10 cellular contexts compared by ENCODE assay signal in the genomic region with DNA sequence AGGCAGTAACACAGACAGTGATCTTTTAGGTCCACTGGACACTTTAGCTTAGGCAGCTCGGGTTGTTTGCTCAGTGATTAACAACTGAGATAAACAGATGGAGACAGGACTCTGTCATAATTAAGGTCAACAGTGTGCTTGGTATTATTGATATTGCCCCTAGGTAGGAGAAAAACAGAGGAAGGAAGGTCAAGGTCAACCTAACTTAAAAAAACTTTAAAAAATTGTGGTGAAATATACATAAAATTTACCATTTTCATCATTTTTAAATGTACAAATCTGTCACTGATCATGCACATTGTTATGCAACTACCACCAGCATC. TPM values are rescaled to one million over a fixed set of nuclear protein-coding genes. Genes with fewer than 3 reads are reported as not detected.
DNase-seq lines count a peak whose midpoint lies in the region; ATAC-seq, FAIRE-seq and TF ChIP-seq lines count a peak whose summit lies in the region.
"Had no signal": no experiment of that assay in that cellular context is flagged by ENCODE, and none has a peak within 500 bp of the region (broad histone marks: within the 10 kb centered on the region; RNA-seq: fewer than 3 reads in every experiment).

No MANE protein-coding gene starts in this region.

- H3K9ac ChIP-seq in endothelial cell of umbilical vein (replicated peaks; ENCODE audit: extremely low read depth, insufficient read depth, low read length) (peak overlapping the region; percentile 39), skeletal muscle tissue (ENCODE audit: low read depth in 1 of 3, low read length in 3 of 3) (peak overlapping the region in 2 of 3 donors; percentile 4 to 64)

- no peaks in the 10 kb centered on the region for H3K27me3 ChIP-seq in endothelial cell of umbilical vein (ENCODE audit: control insufficient read depth in 2 of 2, insufficient read depth in 2 of 2, low read length in 2 of 2)
- no peaks in the 10 kb centered on the region for H3K27me3 ChIP-seq in skeletal muscle tissue (ENCODE audit: control insufficient read depth in 3 of 3, insufficient read depth in 3 of 3, low read length in 3 of 3)

- H3K4me3 Mint-ChIP-seq in activated T-cell treated with anti-CD3 and anti-CD28 coated beads, Interleukin-2, amount 50 U/mL, for 24 hours, result no peak overlapping the region

- intact Hi-C loops in endothelial cell of umbilical vein (cut with micrococcal nuclease), result loop anchor here (2.0 to 10.0 kb wide), 4 partner anchors 102 to 665 kb away; a partner anchor contains a TSS

- no peaks in the 10 kb centered on the region for H3K9me1 ChIP-seq in endothelial cell of umbilical vein (replicated peaks; ENCODE audit: control insufficient read depth, extremely low read depth, insufficient read depth, low read length)

- no peak overlapping the region for H3K27ac ChIP-seq in endothelial cell of umbilical vein (ENCODE audit: insufficient read depth, low read depth, low read length)
- peak overlapping the region; percentile 98 for H3K27ac ChIP-seq in skeletal muscle tissue (ENCODE audit: low read depth, low read length)

- H3K36me3 Mint-ChIP-seq in activated T-cell treated with anti-CD3 and anti-CD28 coated beads, Interleukin-2, amount 50 U/mL, for 24 hours (ENCODE audit: low read depth), result peaks cover 32% of the 10 kb centered on the region

- H3K4me2 ChIP-seq in endothelial cell of umbilical vein (ENCODE audit: insufficient read depth, low read length), result peak overlapping the region; percentile 64

- no TSS peak for BruUV-seq in endothelial cell of umbilical vein (replicated peaks; lab: Mats Ljungman, UMichigan)

- H3K4me1 ChIP-seq in endothelial cell of umbilical vein (ENCODE audit: control insufficient read depth, extremely low read depth, insufficient read depth, low read length) (peaks cover 36% of the 10 kb centered on the region), skeletal muscle tissue (ENCODE audit: control insufficient read depth in 3 of 3, insufficient read depth in 3 of 3, low read length in 3 of 3) (peaks cover 28 to 38% (median 35%) of the 10 kb centered on the region in 3 donors)

- H3K9me3 ChIP-seq in endothelial cell of umbilical vein (replicated peaks; ENCODE audit: control insufficient read depth, insufficient read depth, low read length) (no peaks in the 10 kb centered on the region), skeletal muscle tissue (ENCODE audit: control insufficient read depth in 3 of 3, low read length in 3 of 3) (no peaks in the 10 kb centered on the region)

- H3K27me3 Mint-ChIP-seq in activated T-cell treated with anti-CD3 and anti-CD28 coated beads, Interleukin-2, amount 50 U/mL, for 24 hours, result no peaks in the 10 kb centered on the region

- H3K4me3 ChIP-seq in endothelial cell of umbilical vein (replicated peaks in 1 of 3; ENCODE audit: insufficient read depth in 1 of 3, low read depth in 1 of 3, low read length in 3 of 3), result peak overlapping the region in 1 of 3 experiments; percentile 6
- H3K4me3 ChIP-seq in skeletal muscle tissue (ENCODE audit: low read length in 3 of 3), result peak overlapping the region in 2 of 3 donors; percentile 7 to 33

- CTCF ChIA-PET in endothelial cell of umbilical vein (lab: Charles Lee), result interaction anchor here (0.8 to 1.1 kb wide), 3 partner anchors 15 to 220 kb away, joined by 3 to 5 read pairs (median 3); no protein-coding TSS in a partner anchor

- peaks cover 1% of the 10 kb centered on the region for H4K20me1 ChIP-seq in endothelial cell of umbilical vein (replicated peaks; ENCODE audit: control insufficient read depth, extremely low read depth, insufficient read depth, low read length)

- H2AFZ ChIP-seq in endothelial cell of umbilical vein (ENCODE audit: low read depth, low read length), result no peak overlapping the region

- dilution Hi-C loops in endothelial cell of umbilical vein (cut with MboI; ENCODE audit: extremely low pct_ligation_motif_present, low sequenced_read_pairs), result no loop called here

- no peaks in the 10 kb centered on the region for H3K9me3 Mint-ChIP-seq in activated T-cell treated with anti-CD3 and anti-CD28 coated beads, Interleukin-2, amount 50 U/mL, for 24 hours

- POLR2A ChIA-PET in endothelial cell of umbilical vein (lab: Charles Lee), result no interaction called here

- FAIRE-seq in endothelial cell of umbilical vein (lab: Jason Lieb, UNC), result no peak

- H3K36me3 ChIP-seq in endothelial cell of umbilical vein (ENCODE audit: control insufficient read depth in 2 of 2, extremely low read depth in 1 of 2, insufficient read depth in 2 of 2, low read length in 2 of 2), result no peaks in the 10 kb centered on the region
- H3K36me3 ChIP-seq in skeletal muscle tissue (ENCODE audit: control insufficient read depth in 3 of 3, insufficient read depth in 3 of 3, low read length in 3 of 3), result peaks cover 0 to 4% (median 0%) of the 10 kb centered on the region in 3 donors

- H3K4me1 Mint-ChIP-seq in activated T-cell treated with anti-CD3 and anti-CD28 coated beads, Interleukin-2, amount 50 U/mL, for 24 hours (ENCODE audit: low read depth), result peaks cover 34% of the 10 kb centered on the region

- TF ChIP-seq CTCF in endothelial cell of umbilical vein (IDR thresholded peaks at IDR 0.05; ENCODE audit: extremely low read depth in 1 of 2, insufficient read depth in 1 of 2, low read depth in 1 of 2, low read length in 2 of 2), result no peak

- no peak for TF ChIP-seq POLR2A in endothelial cell of umbilical vein (IDR thresholded peaks at IDR 0.05; ENCODE audit: low read depth, low read length)

- peaks cover 28% of the 10 kb centered on the region for H3K79me2 ChIP-seq in endothelial cell of umbilical vein (ENCODE audit: control insufficient read depth, insufficient read depth, low read length)

- ATAC-seq in HG02678 (IDR thresholded peaks at IDR 0.05; ENCODE audit: unreplicated experiment) (no peak), GM21423 (IDR thresholded peaks at IDR 0.05; ENCODE audit: unreplicated experiment) (no peak)

- peak overlapping the region; percentile 69 for H3K27ac Mint-ChIP-seq in activated T-cell treated with anti-CD3 and anti-CD28 coated beads, Interleukin-2, amount 50 U/mL, for 24 hours

- no peak for DNase-seq in activated T-cell treated with anti-CD3 and anti-CD28 coated beads, Interleukin-2, amount 50 U/mL, for 24 hours
- DNase-seq in activated T-cell treated with anti-CD3 and anti-CD28 coated beads, Interleukin-2, amount 50 U/mL, for 48 hours, result no peak
- DNase-seq in NCI-H82 treated with DMSO at 0.1 percent for 48 hours (lab: John Stamatoyannopoulos, UW; ENCODE audit: unreplicated experiment), result peak; percentile 68
- DNase-seq in endothelial cell of umbilical vein (ENCODE audit: low read depth, low spot score), result peak; percentile 53
- DNase-seq in nucleus accumbens (lab: John Stamatoyannopoulos, UW), result no peak
- DNase-seq: activated CD4-positive, alpha-beta T cell treated with anti-CD3 and anti-CD28 coated beads, Interleukin-2, amount 50 U/mL, for 1 hour; NCI-H226 had no signal

TF ChIP-seq in endothelial cell of umbilical vein, 7 proteins besides CTCF, POLR2A, EP300 and RAD21:
- TF ChIP-seq GATA2 (IDR thresholded peaks at IDR 0.05; ENCODE audit: insufficient read depth, insufficient read length, low read depth, low read length) (peak; percentile 62), JUN (IDR thresholded peaks at IDR 0.05; ENCODE audit: borderline replicate concordance, insufficient read depth, insufficient read length, low read depth) (no peak)
- TF ChIP-seq, protein P1, sequence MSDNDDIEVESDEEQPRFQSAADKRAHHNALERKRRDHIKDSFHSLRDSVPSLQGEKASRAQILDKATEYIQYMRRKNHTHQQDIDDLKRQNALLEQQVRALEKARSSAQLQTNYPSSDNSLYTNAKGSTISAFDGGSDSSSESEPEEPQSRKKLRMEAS (IDR thresholded peaks at IDR 0.05; ENCODE audit: insufficient read depth, insufficient read length), result no peak

RNA-seq across cellular contexts. Expression of a gene that starts 2.1 kb away (rescaled TPM):
- 157 and 161 TPM in 2 replicates for total RNA-seq in endothelial cell of umbilical vein
- 7.1 and 11.2 TPM in 2 replicates for polyA plus RNA-seq in endothelial cell of umbilical vein
- 28.0 and 31.1 TPM in 2 replicates for polyA plus RNA-seq in endothelial cell of umbilical vein (2011; cell fraction: cytosol; rRNA removed)
- polyA plus RNA-seq in endothelial cell of umbilical vein (2011; cell fraction: nucleus; rRNA removed), result 26.9 and 40.3 TPM in 2 replicates
- polyA plus RNA-seq in endothelial cell of umbilical vein (2012), result 88.6 and 155 TPM in 2 replicates
- polyA minus RNA-seq in endothelial cell of umbilical vein, result 26.7 and 30.9 TPM in 2 replicates
- 58.8 TPM for polyA minus RNA-seq in endothelial cell of umbilical vein (2011; cell fraction: cytosol; rRNA and poly(A)+ RNA removed)
- 16.5 and 23.7 TPM in 2 replicates for polyA minus RNA-seq in endothelial cell of umbilical vein (2011; cell fraction: nucleus; rRNA and poly(A)+ RNA removed)
- total RNA-seq in skeletal muscle tissue, result 59.0 TPM

RNA-seq across cellular contexts. Expression of a gene that starts 23.3 kb away (rescaled TPM):
- 25.9 and 30.5 TPM in 2 replicates for total RNA-seq in endothelial cell of umbilical vein
- polyA plus RNA-seq in endothelial cell of umbilical vein, result 32.1 and 35.3 TPM in 2 replicates
- 39.3 and 42.5 TPM in 2 replicates for polyA plus RNA-seq in endothelial cell of umbilical vein (2011; cell fraction: cytosol; rRNA removed)
- polyA plus RNA-seq in endothelial cell of umbilical vein (2011; cell fraction: nucleus; rRNA removed), result 15.9 and 19.4 TPM in 2 replicates
- 31.2 and 51.6 TPM in 2 replicates for polyA plus RNA-seq in endothelial cell of umbilical vein (2012)
- polyA minus RNA-seq in endothelial cell of umbilical vein, result 10.2 and 17.1 TPM in 2 replicates
- 5.4 TPM for polyA minus RNA-seq in endothelial cell of umbilical vein (2011; cell fraction: cytosol; rRNA and poly(A)+ RNA removed)
- 4.7 and 9.3 TPM in 2 replicates for polyA minus RNA-seq in endothelial cell of umbilical vein (2011; cell fraction: nucleus; rRNA and poly(A)+ RNA removed)
- 11.0 TPM for total RNA-seq in skeletal muscle tissue

Comparison
In these comparisons a context has a peak if more than half of its experiments do, and no peak if none do; other contexts are left out.
1. DNase-seq: peak in NCI-H82 treated with DMSO at 0.1 percent for 48 hours (single experiment) and endothelial cell of umbilical vein (single experiment); none in activated T-cell treated with anti-CD3 and anti-CD28 coated beads, Interleukin-2, amount 50 U/mL, for 24 hours (single experiment), activated T-cell treated with anti-CD3 and anti-CD28 coated beads, Interleukin-2, amount 50 U/mL, for 48 hours (0 of 2) and nucleus accumbens (0 of 56).